In the genomic region with DNA sequence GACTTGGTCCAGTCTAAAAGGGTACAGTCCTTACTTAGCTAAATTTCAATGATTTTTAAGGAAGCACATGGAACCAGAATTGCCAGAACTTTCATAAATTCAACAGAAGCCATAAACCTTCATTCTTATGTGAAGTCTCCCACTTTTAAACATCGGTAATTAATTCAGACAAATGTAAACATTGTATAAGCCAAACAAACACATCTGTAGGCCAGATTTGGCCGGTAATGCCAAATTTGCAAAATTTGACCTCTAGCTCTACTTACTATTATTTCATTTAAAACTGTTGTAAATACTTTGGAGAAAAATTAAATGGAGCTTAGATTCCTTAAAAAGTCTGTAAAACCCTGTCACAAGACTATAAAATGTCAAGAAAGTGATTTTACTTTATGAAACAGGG, we compare ENCODE assay signal across 16 cellular contexts.
DNase-seq lines count a peak whose midpoint lies in the region; ATAC-seq and TF ChIP-seq lines count a peak whose summit lies in the region.
"Had no signal": no experiment of that assay in that cellular context is flagged by ENCODE, and none has a peak within 500 bp of the region (broad histone marks: within the 10 kb centered on the region; RNA-seq: fewer than 3 reads in every experiment).

No MANE protein-coding gene starts in this region.

- intact Hi-C loops in tibial artery (cut with DNase I; ENCODE audit: low total_unique reads), result no loop called here

- no peak for TF ChIP-seq CTCF in HFF-Myc (IDR thresholded peaks at IDR 0.05; ENCODE audit: low read depth, low read length, missing control alignments)
- TF ChIP-seq CTCF in brain (conservative IDR thresholded peaks at IDR 0.05), result no peak
- no peak for TF ChIP-seq CTCF in gastroesophageal sphincter (IDR thresholded peaks at IDR 0.05)
- no peak for TF ChIP-seq CTCF in tibial artery (IDR thresholded peaks at IDR 0.05)

- no peak for TF ChIP-seq EP300 in gastroesophageal sphincter (IDR thresholded peaks at IDR 0.05)

- H3K4me3 Mint-ChIP-seq in brain, result no peak overlapping the region
- H3K4me3 Mint-ChIP-seq: H9; naive thymus-derived CD8-positive, alpha-beta T cell had no signal

- H3K36me3 ChIP-seq in gastroesophageal sphincter (no peaks in the 10 kb centered on the region), tibial artery (no peaks in the 10 kb centered on the region)
- H3K36me3 ChIP-seq: BLaER1, lower lobe of right lung had no signal

- H3K4me1 ChIP-seq in gastroesophageal sphincter (peaks cover 0 to 20% (median 2%) of the 10 kb centered on the region in 3 donors), tibial artery (peaks cover 0 to 16% (median 4%) of the 10 kb centered on the region in 4 donors)
- H3K4me1 ChIP-seq: BLaER1, lower lobe of right lung had no signal

- H3K27me3 Mint-ChIP-seq in brain, result no peaks in the 10 kb centered on the region

- H3K4me1 Mint-ChIP-seq in brain, result peaks cover 16% of the 10 kb centered on the region
- H3K4me1 Mint-ChIP-seq: H9; naive thymus-derived CD8-positive, alpha-beta T cell had no signal

- no peaks in the 10 kb centered on the region for H3K9me3 ChIP-seq in gastroesophageal sphincter
- no peaks in the 10 kb centered on the region for H3K9me3 ChIP-seq in tibial artery
- H3K9me3 ChIP-seq: BLaER1, lower lobe of right lung had no signal

- no peaks in the 10 kb centered on the region for H3K36me3 Mint-ChIP-seq in brain
- H3K36me3 Mint-ChIP-seq: activated naive CD4-positive, alpha-beta T cell treated with anti-CD3 and anti-CD28 coated beads, Interleukin-2, amount 50 U/mL, for 72 hours; naive thymus-derived CD8-positive, alpha-beta T cell had no signal

- no peak for TF ChIP-seq POLR2A in gastroesophageal sphincter (IDR thresholded peaks at IDR 0.05)

- H3K4me3 ChIP-seq in HFF-Myc (replicated peaks; ENCODE audit: low read depth, low read length) (no peak overlapping the region), gastroesophageal sphincter (no peak overlapping the region), tibial artery (no peak overlapping the region)
- H3K4me3 ChIP-seq: BLaER1, lower lobe of right lung had no signal

- 45 to 63% methylated on average over 2 of the region's 2 CpGs for WGBS in gastroesophageal sphincter (ENCODE audit: low coverage in 1 of 2), 2 donors

- peak; percentile 79 for DNase-seq in HFF-Myc (ENCODE audit: extremely low read depth, low read depth)
- DNase-seq in tibial artery, result no peak
- no peak for DNase-seq in HPDE6-E6E7 (ENCODE audit: extremely low spot score)
- no peak for DNase-seq in stimulated activated CD4-positive, alpha-beta T cell treated with anti-CD3 and anti-CD28 coated beads, Interleukin-2, amount 100 ng/mL, for 24 hours
- no peak for DNase-seq in NCI-H69 (lab: John Stamatoyannopoulos, UW)
- DNase-seq: activated CD4-positive, alpha-beta T cell treated with anti-CD3 and anti-CD28 coated beads, Interleukin-2, amount 50 U/mL, for 1 hour; effector memory CD4-positive, alpha-beta T cell; H9; lower lobe of right lung; naive thymus-derived CD8-positive, alpha-beta T cell; NCI-H2029; NCI-H510A treated with DMSO at 0.1 percent for 48 hours had no signal

- H3K27ac ChIP-seq in gastroesophageal sphincter, result peak overlapping the region; percentile 57 to 73 (median 71)
- peak overlapping the region; percentile 10 to 61 for H3K27ac ChIP-seq in tibial artery
- H3K27ac ChIP-seq: BLaER1 had no signal

- no peak for ATAC-seq in gastroesophageal sphincter
- ATAC-seq: activated naive CD4-positive, alpha-beta T cell treated with anti-CD3 and anti-CD28 coated beads, Interleukin-2, amount 50 U/mL, for 72 hours; naive thymus-derived CD8-positive, alpha-beta T cell had no signal

- peaks cover 0 to 22% (median 7%) of the 10 kb centered on the region in 5 experiments for H3K9me3 Mint-ChIP-seq in brain
- H3K9me3 Mint-ChIP-seq: activated naive CD4-positive, alpha-beta T cell treated with anti-CD3 and anti-CD28 coated beads, Interleukin-2, amount 50 U/mL, for 72 hours had no signal

- peak overlapping the region in 3 of 5 experiments; percentile 85 to 96 (median 86) for H3K27ac Mint-ChIP-seq in brain
- H3K27ac Mint-ChIP-seq: activated naive CD4-positive, alpha-beta T cell treated with anti-CD3 and anti-CD28 coated beads, Interleukin-2, amount 50 U/mL, for 72 hours; H9; naive thymus-derived CD8-positive, alpha-beta T cell had no signal

- H3K27me3 ChIP-seq in gastroesophageal sphincter, result no peaks in the 10 kb centered on the region
- no peaks in the 10 kb centered on the region for H3K27me3 ChIP-seq in tibial artery
- H3K27me3 ChIP-seq: BLaER1 had no signal
